ENCODE assay signal across 35 cellular contexts in genomic region chr5:1222621-1223277, GRCh38. TPM values are rescaled to one million over a fixed set of nuclear protein-coding genes. Genes with fewer than 3 reads are reported as not detected.
"Had no signal": no experiment of that assay in that cellular context is flagged by ENCODE, and none has a peak within 500 bp of the region (broad histone marks: within the 10 kb centered on the region; RNA-seq: fewer than 3 reads in every experiment).

No MANE protein-coding gene starts in this region.

- H3K27ac ChIP-seq: colonic mucosa, epithelial cell of prostate, esophagus squamous epithelium, gastrocnemius medialis, heart right ventricle, lower lobe of right lung had no signal

- H3K27ac Mint-ChIP-seq: dendritic cell treated with granulocyte-macrophage colony-stimulating factor and Interleukin-4, amounts not matched to agents 40 ng/mL and 50 ng/mL, for 4 days; effector memory CD8-positive, alpha-beta T cell; endodermal cell had no signal

- H3K4me3 Mint-ChIP-seq: dendritic cell treated with granulocyte-macrophage colony-stimulating factor and Interleukin-4, amounts not matched to agents 40 ng/mL and 50 ng/mL, for 4 days; effector memory CD8-positive, alpha-beta T cell; endodermal cell had no signal

- ATAC-seq: effector memory CD8-positive, alpha-beta T cell; esophagus mucosa; gastrocnemius medialis; heart right ventricle; left colon; left lobe of liver; left ventricle myocardium superior; lower lobe of right lung had no signal

- H3K36me3 ChIP-seq: colonic mucosa, esophagus squamous epithelium, gastrocnemius medialis, heart right ventricle, lower lobe of right lung had no signal

- H3K27me3 ChIP-seq: colonic mucosa had no signal

- H3K9me3 ChIP-seq: colonic mucosa, esophagus squamous epithelium, gastrocnemius medialis, heart right ventricle, lower lobe of right lung had no signal

- FAIRE-seq: endometrium, islet of Langerhans, keratinocyte had no signal

- H3K9me3 Mint-ChIP-seq: dendritic cell treated with granulocyte-macrophage colony-stimulating factor and Interleukin-4, amounts not matched to agents 40 ng/mL and 50 ng/mL, for 4 days; effector memory CD8-positive, alpha-beta T cell; endodermal cell had no signal

- H3K4me3 ChIP-seq: colonic mucosa, esophagus squamous epithelium, gastrocnemius medialis, heart right ventricle, lower lobe of right lung had no signal

- H3K4me1 Mint-ChIP-seq: endodermal cell had no signal

- H3K4me1 ChIP-seq: colonic mucosa, esophagus squamous epithelium, heart right ventricle, lower lobe of right lung had no signal

- DNase-seq: cerebellar nuclear complex; colonic mucosa; cortex of kidney; effector CD8-positive, alpha-beta T cell; effector memory CD8-positive, alpha-beta T cell; endodermal cell; erythroblast; esophagus squamous epithelium; foreskin fibroblast; foreskin melanocyte; gastrocnemius medialis; glutamatergic neuron; head of caudate nucleus; heart right ventricle; hippocampal formation; kidney glomerular epithelial cell; left colon; left ventricle myocardium superior; lower lobe of right lung; mesendoderm; midbrain had no signal

RNA-seq across cellular contexts. Expression of gene SLC6A18, which starts 2.4 kb away (rescaled TPM):
- total RNA-seq: chondrocyte, dermis microvascular lymphatic vessel endothelial cell, endodermal cell, esophagus mucosa, esophagus squamous epithelium, gastrocnemius medialis, glomerular endothelial cell, heart right ventricle, left lobe of liver, left ventricle myocardium superior, lower leg skin, lower lobe of right lung, lung microvascular endothelial cell, mononuclear cell, mucosa of gallbladder had no signal
- polyA plus RNA-seq: heart right ventricle, keratinocyte had no signal

RNA-seq across cellular contexts. Expression of gene SLC6A19, which starts 21.4 kb away (rescaled TPM):
- total RNA-seq: chondrocyte, dermis microvascular lymphatic vessel endothelial cell, esophagus mucosa, esophagus squamous epithelium, glomerular endothelial cell, left ventricle myocardium superior, lower leg skin, lower lobe of right lung, lung microvascular endothelial cell, mononuclear cell had no signal
- polyA plus RNA-seq: heart right ventricle, keratinocyte had no signal
